8 cellular contexts compared by ENCODE assay signal in genomic region chr20:25058051-25058796, GRCh38. TPM values are rescaled to one million over a fixed set of nuclear protein-coding genes. Genes with fewer than 3 reads are reported as not detected.
DNase-seq lines count a peak whose midpoint lies in the region; ATAC-seq and TF ChIP-seq lines count a peak whose summit lies in the region.

Gene ACSS1 (minus strand): TSS chr20:25058139. CDS start chr20:25058102, 37 bp downstream.

- no peak for TF ChIP-seq POLR2A in ovary (IDR thresholded peaks at IDR 0.05)

- no peak for TF ChIP-seq EP300 in ovary (IDR thresholded peaks at IDR 0.05)

- H3K9me3 ChIP-seq in OCI-LY3 (ENCODE audit: insufficient read depth, low read length) (no peaks in the 10 kb centered on the region), ovary (no peaks in the 10 kb centered on the region), tibial artery (no peaks in the 10 kb centered on the region)

- H3K4me3 ChIP-seq in OCI-LY3 (ENCODE audit: low read length) (peak within 1 kb of the TSS; percentile 84), ovary (peak within 1 kb of the TSS; percentile 80), tibial artery (peak within 1 kb of the TSS; percentile 67 to 92)

- peaks cover 30% of the 10 kb centered on the region for H3K4me1 ChIP-seq in OCI-LY3 (ENCODE audit: low read length)
- H3K4me1 ChIP-seq in ovary (ENCODE audit: insufficient read depth), result peaks cover 35% of the 10 kb centered on the region
- peaks cover 0 to 53% (median 42%) of the 10 kb centered on the region in 4 donors for H3K4me1 ChIP-seq in tibial artery

- intact Hi-C loops in ovary (cut with DNase I), result loop anchor here (2.0 to 10.0 kb wide), 4 partner anchors 65 to 1703 kb away; partner anchors contain the start of genes ABHD12 (in 1 of the 4), APMAP (in 1 of the 4) and NXT1 (in 1 of the 4)
- intact Hi-C loops in tibial artery (cut with DNase I; ENCODE audit: low total_unique reads), result loop anchor here (5.0 to 10.0 kb wide), 2 partner anchors 177 to 194 kb away; no protein-coding TSS in a partner anchor

- ATAC-seq in HG02884 (IDR thresholded peaks at IDR 0.05; ENCODE audit: unreplicated experiment), result peak; percentile 55

- peak within 1 kb of the TSS; percentile 84 for H3K9ac ChIP-seq in OCI-LY3 (ENCODE audit: low read length)

- H3K4me2 ChIP-seq in OCI-LY3 (ENCODE audit: low read length), result peak within 1 kb of the TSS; percentile 89

- H4K20me1 ChIP-seq in OCI-LY3 (ENCODE audit: insufficient read depth, low read length), result peaks cover 20% of the 10 kb centered on the region; the same call in 1 of the 2 replicates

- peak within 1 kb of the TSS; percentile 61 for H2AFZ ChIP-seq in OCI-LY3 (ENCODE audit: low read depth, low read length)

- peak within 1 kb of the TSS; percentile 33 for H3K27ac ChIP-seq in OCI-LY3 (ENCODE audit: low read length)
- H3K27ac ChIP-seq in ovary, result peak within 1 kb of the TSS; percentile 74 to 86
- H3K27ac ChIP-seq in tibial artery, result peak within 1 kb of the TSS; percentile 93 to 96

- H3K79me2 ChIP-seq in OCI-LY3 (ENCODE audit: low read length), result peaks cover 15% of the 10 kb centered on the region

- TF ChIP-seq CTCF in OCI-LY3 (IDR thresholded peaks at IDR 0.05; ENCODE audit: low read depth, low read length) (no peak), ovary (IDR thresholded peaks at IDR 0.05) (no peak), tibial artery (IDR thresholded peaks at IDR 0.05) (no peak)

- WGBS in ovary, 3 donors, result 0 to 1% (median 1%) methylated on average over 31 to 52 of the region's 52 CpGs

- H3K27me3 ChIP-seq in OCI-LY3 (ENCODE audit: low read depth, low read length) (peaks cover 55% of the 10 kb centered on the region), ovary (no peaks in the 10 kb centered on the region), tibial artery (no peaks in the 10 kb centered on the region)

- DNase-seq in NCI-H345 (lab: John Stamatoyannopoulos, UW) (peak; percentile 30), NCI-H345 treated with DMSO at 0.1 percent for 48 hours (lab: John Stamatoyannopoulos, UW; ENCODE audit: unreplicated experiment) (no peak), germinal center (ENCODE audit: low spot score) (peak; percentile 82), ovary (peak; percentile 62 to 76 (median 72)), tibial artery (peak; percentile 61 to 87)
- DNase-seq in activated T-helper 1 cell treated with anti-CD3 and anti-CD28 coated beads, Interleukin-2, amount 50 U/mL, for 16 hours (ENCODE audit: low read depth in 1 of 2, low spot score in 1 of 2), result peak; percentile 47 to 61

- H3K36me3 ChIP-seq in OCI-LY3 (replicated peaks; ENCODE audit: low read depth, low read length) (no peaks in the 10 kb centered on the region), ovary (no peaks in the 10 kb centered on the region), tibial artery (no peaks in the 10 kb centered on the region)

RNA-seq across cellular contexts. Expression of gene ACSS1, which starts in this region (rescaled TPM):
- 10 to 100 TPM; 14.9 to 37.0 (median 29.0) TPM for total RNA-seq in ovary
- 10 to 100 TPM; 13.1 to 31.9 TPM for polyA plus RNA-seq in ovary

Comparison
In these comparisons a context has a peak if more than half of its experiments do, and no peak if none do; other contexts are left out.
1. H3K27ac ChIP-seq: peak in every context shown above with its lines; median percentile 94 in tibial artery; 80 in ovary; 33 in OCI-LY3.